ENCODE assay signal across 9 cellular contexts in genomic region chr3:28915711-28916481, GRCh38.
DNase-seq lines count a peak whose midpoint lies in the region; ATAC-seq and TF ChIP-seq lines count a peak whose summit lies in the region.
"Had no signal": no experiment of that assay in that cellular context is flagged by ENCODE, and none has a peak within 500 bp of the region (broad histone marks: within the 10 kb centered on the region; RNA-seq: fewer than 3 reads in every experiment).

No MANE protein-coding gene starts in this region.

- no peaks in the 10 kb centered on the region for H3K9me3 Mint-ChIP-seq in activated CD8-positive, alpha-beta T cell treated with anti-CD3 and anti-CD28 coated beads for 36 hours
- H3K9me3 Mint-ChIP-seq in activated CD8-positive, alpha-beta T cell treated with anti-CD3 and anti-CD28 coated beads, Interleukin-2, amount 10 ng/mL, durations not matched to agents 7 days and 5 days (ENCODE audit: insufficient read depth), result no peaks in the 10 kb centered on the region

- H3K4me3 ChIP-seq in SJSA1 (peak overlapping the region; percentile 27; the same call in 1 of the 2 replicates), skeletal muscle tissue (ENCODE audit: low read length in 3 of 3) (peak overlapping the region; percentile 61 to 66 (median 62))

- no peak for TF ChIP-seq CTCF in activated CD8-positive, alpha-beta T cell treated with anti-CD3 and anti-CD28 coated beads for 36 hours (IDR thresholded peaks at IDR 0.05)

- POLR2A ChIA-PET in activated CD8-positive, alpha-beta T cell treated with anti-CD3 and anti-CD28 coated beads for 36 hours (lab: Charles Lee), result no interaction called here
- POLR2A ChIA-PET in activated CD8-positive, alpha-beta T cell treated with anti-CD3 and anti-CD28 coated beads, Interleukin-2, amount 10 ng/mL, durations not matched to agents 7 days and 5 days (lab: Charles Lee), result no interaction called here

- no peaks in the 10 kb centered on the region for H3K36me3 Mint-ChIP-seq in activated CD8-positive, alpha-beta T cell treated with anti-CD3 and anti-CD28 coated beads for 36 hours (ENCODE audit: low read depth)
- H3K36me3 Mint-ChIP-seq in activated CD8-positive, alpha-beta T cell treated with anti-CD3 and anti-CD28 coated beads, Interleukin-2, amount 10 ng/mL, durations not matched to agents 7 days and 5 days (ENCODE audit: low read depth), result no peaks in the 10 kb centered on the region
- H3K36me3 Mint-ChIP-seq: activated naive CD8-positive, alpha-beta T cell had no signal

- CTCF ChIA-PET in activated CD8-positive, alpha-beta T cell treated with anti-CD3 and anti-CD28 coated beads for 36 hours (lab: Charles Lee), result interaction anchor here (0.9 to 1.1 kb wide), 3 partner anchors 19 to 528 kb away, joined by 3 read pairs; no protein-coding TSS in a partner anchor
- CTCF ChIA-PET in activated CD8-positive, alpha-beta T cell treated with anti-CD3 and anti-CD28 coated beads, Interleukin-2, amount 10 ng/mL, durations not matched to agents 7 days and 5 days (lab: Charles Lee), result interaction anchor here (0.5 to 1.2 kb wide), 4 partner anchors 8 to 1284 kb away, joined by 3 to 5 read pairs (median 3); no protein-coding TSS in a partner anchor

- H3K27me3 Mint-ChIP-seq in activated CD8-positive, alpha-beta T cell treated with anti-CD3 and anti-CD28 coated beads for 36 hours, result peaks cover 8% of the 10 kb centered on the region
- H3K27me3 Mint-ChIP-seq in activated CD8-positive, alpha-beta T cell treated with anti-CD3 and anti-CD28 coated beads, Interleukin-2, amount 10 ng/mL, durations not matched to agents 7 days and 5 days (ENCODE audit: low read depth), result no peaks in the 10 kb centered on the region

- intact Hi-C loops in activated CD8-positive, alpha-beta T cell treated with anti-CD3 and anti-CD28 coated beads for 36 hours (cut with micrococcal nuclease), result no loop called here

- H3K36me3 ChIP-seq in SJSA1 (no peaks in the 10 kb centered on the region), skeletal muscle tissue (ENCODE audit: control insufficient read depth in 3 of 3, insufficient read depth in 3 of 3, low read length in 3 of 3) (no peaks in the 10 kb centered on the region)

- H3K27ac Mint-ChIP-seq in activated CD8-positive, alpha-beta T cell treated with anti-CD3 and anti-CD28 coated beads for 36 hours, result no peak overlapping the region
- H3K27ac Mint-ChIP-seq in activated CD8-positive, alpha-beta T cell treated with anti-CD3 and anti-CD28 coated beads, Interleukin-2, amount 10 ng/mL, durations not matched to agents 7 days and 5 days, result no peak overlapping the region
- H3K27ac Mint-ChIP-seq: activated naive CD8-positive, alpha-beta T cell had no signal

- no peak overlapping the region for H3K4me3 Mint-ChIP-seq in activated CD8-positive, alpha-beta T cell treated with anti-CD3 and anti-CD28 coated beads for 36 hours
- no peak overlapping the region for H3K4me3 Mint-ChIP-seq in activated CD8-positive, alpha-beta T cell treated with anti-CD3 and anti-CD28 coated beads, Interleukin-2, amount 10 ng/mL, durations not matched to agents 7 days and 5 days
- H3K4me3 Mint-ChIP-seq: activated naive CD8-positive, alpha-beta T cell had no signal

- H3K4me1 ChIP-seq in SJSA1 (replicated peaks) (peaks cover 16% of the 10 kb centered on the region), skeletal muscle tissue (ENCODE audit: control insufficient read depth in 3 of 3, insufficient read depth in 3 of 3, low read length in 3 of 3) (peaks cover 4 to 10% (median 9%) of the 10 kb centered on the region in 3 donors)

- peaks cover 4% of the 10 kb centered on the region for H3K4me1 Mint-ChIP-seq in activated CD8-positive, alpha-beta T cell treated with anti-CD3 and anti-CD28 coated beads for 36 hours (ENCODE audit: low read depth)
- no peaks in the 10 kb centered on the region for H3K4me1 Mint-ChIP-seq in activated CD8-positive, alpha-beta T cell treated with anti-CD3 and anti-CD28 coated beads, Interleukin-2, amount 10 ng/mL, durations not matched to agents 7 days and 5 days (ENCODE audit: low read depth)

- H3K9me3 ChIP-seq in SJSA1 (replicated peaks) (no peaks in the 10 kb centered on the region), skeletal muscle tissue (ENCODE audit: control insufficient read depth in 3 of 3, low read length in 3 of 3) (no peaks in the 10 kb centered on the region)

- H3K27ac ChIP-seq in SJSA1, result no peak overlapping the region
- H3K27ac ChIP-seq in skeletal muscle tissue (ENCODE audit: low read depth, low read length), result peak overlapping the region; percentile 74

- DNase-seq in activated CD8-positive, alpha-beta T cell treated with anti-CD3 and anti-CD28 coated beads for 36 hours, result peak; percentile 27
- DNase-seq in activated CD8-positive, alpha-beta T cell treated with anti-CD3 and anti-CD28 coated beads, Interleukin-2, amount 10 ng/mL, durations not matched to agents 7 days and 5 days, result no peak
- DNase-seq in SJSA1 (ENCODE audit: low read depth in 1 of 2, low spot score in 2 of 2), result peak; percentile 18 to 43
- DNase-seq in globus pallidus (ENCODE audit: low spot score), result peak; percentile 38
- no peak for DNase-seq in stimulated activated CD4-positive, alpha-beta T cell treated with anti-CD3 and anti-CD28 coated beads, Interleukin-2, amount 100 ng/mL, for 48 hours
- DNase-seq in NCI-H187 treated with DMSO at 0.1 percent for 48 hours (lab: John Stamatoyannopoulos, UW), result no peak

- no peaks in the 10 kb centered on the region for H3K27me3 ChIP-seq in SJSA1 (replicated peaks)
- no peaks in the 10 kb centered on the region for H3K27me3 ChIP-seq in skeletal muscle tissue (ENCODE audit: control insufficient read depth in 3 of 3, insufficient read depth in 3 of 3, low read length in 3 of 3)

- H3K9ac ChIP-seq in skeletal muscle tissue (ENCODE audit: low read depth in 1 of 3, low read length in 3 of 3), result peak overlapping the region; percentile 67 to 75 (median 70)

- no peak for ATAC-seq in activated CD8-positive, alpha-beta T cell treated with anti-CD3 and anti-CD28 coated beads for 36 hours
- no peak for ATAC-seq in activated CD8-positive, alpha-beta T cell treated with anti-CD3 and anti-CD28 coated beads, Interleukin-2, amount 10 ng/mL, durations not matched to agents 7 days and 5 days
- no peak for ATAC-seq in GM18858 (IDR thresholded peaks at IDR 0.05; ENCODE audit: unreplicated experiment)

Comparison
In these comparisons a context has a peak if more than half of its experiments do, and no peak if none do; other contexts are left out.
1. DNase-seq: peak in activated CD8-positive, alpha-beta T cell treated with anti-CD3 and anti-CD28 coated beads for 36 hours (single experiment), SJSA1 (2 of 2) and globus pallidus (single experiment); none in activated CD8-positive, alpha-beta T cell treated with anti-CD3 and anti-CD28 coated beads, Interleukin-2, amount 10 ng/mL, durations not matched to agents 7 days and 5 days (single experiment), stimulated activated CD4-positive, alpha-beta T cell treated with anti-CD3 and anti-CD28 coated beads, Interleukin-2, amount 100 ng/mL, for 48 hours (0 of 2) and NCI-H187 treated with DMSO at 0.1 percent for 48 hours (single experiment).